ENCODE assay signal across 9 cellular contexts in genomic region chr2:10028988-10029874, GRCh38. TPM values are rescaled to one million over a fixed set of nuclear protein-coding genes. Genes with fewer than 3 reads are reported as not detected.
DNase-seq lines count a peak whose midpoint lies in the region; ATAC-seq and TF ChIP-seq lines count a peak whose summit lies in the region.
"Had no signal": no experiment of that assay in that cellular context is flagged by ENCODE, and none has a peak within 500 bp of the region (broad histone marks: within the 10 kb centered on the region; RNA-seq: fewer than 3 reads in every experiment).

No MANE protein-coding gene starts in this region.

- no peaks in the 10 kb centered on the region for H3F3A ChIP-seq in smooth muscle cell (ENCODE audit: low read depth)

- H3K27me3 ChIP-seq in smooth muscle cell (ENCODE audit: low read depth), result no peaks in the 10 kb centered on the region

- H3K9me3 ChIP-seq in smooth muscle cell (replicated peaks; ENCODE audit: low read depth), result no peaks in the 10 kb centered on the region

- intact Hi-C loops in left cardiac atrium (cut with DNase I), result no loop called here

- H3K4me1 ChIP-seq in smooth muscle cell (ENCODE audit: low read depth), result peaks cover 11% of the 10 kb centered on the region

- H2AFZ ChIP-seq in smooth muscle cell (ENCODE audit: low read depth), result peak overlapping the region; percentile 16

- no peaks in the 10 kb centered on the region for H3K79me2 ChIP-seq in smooth muscle cell (ENCODE audit: low read depth)

- H3K36me3 ChIP-seq in smooth muscle cell (ENCODE audit: low read depth), result no peaks in the 10 kb centered on the region

- H4K20me1 ChIP-seq in smooth muscle cell (ENCODE audit: low read depth), result no peaks in the 10 kb centered on the region

- peak; percentile 25 for DNase-seq in DMS 273 (lab: John Stamatoyannopoulos, UW; ENCODE audit: unreplicated experiment)
- DNase-seq in DMS 273 treated with DMSO at 0.1 percent for 48 hours (lab: John Stamatoyannopoulos, UW), result no peak
- DNase-seq in activated T-cell treated with anti-CD3 and anti-CD28 coated beads for 4 hours, result peak; percentile 29
- peak; percentile 81 for DNase-seq in left cardiac atrium
- no peak for DNase-seq in smooth muscle cell (lab: John Stamatoyannopoulos, UW; ENCODE audit: unreplicated experiment)
- DNase-seq in middle frontal gyrus (ENCODE audit: extremely low spot score, low spot score), result no peak

- H3K27me3 Mint-ChIP-seq in IgD-negative memory B cell, result peaks cover 3% of the 10 kb centered on the region

- H3K4me3 Mint-ChIP-seq in IgD-negative memory B cell, result peak overlapping the region; percentile 84 to 95 (median 92)

- ATAC-seq in left cardiac atrium (peak; percentile 54 to 89), GM18517 (IDR thresholded peaks at IDR 0.05; ENCODE audit: unreplicated experiment) (no peak)

- H3K4me1 Mint-ChIP-seq in IgD-negative memory B cell, result peaks cover 20 to 29% (median 26%) of the 10 kb centered on the region in 3 donors

- WGBS in smooth muscle cell (ENCODE audit: low lambda C conversion rate), result 50% methylated on average over 23 of the region's 26 CpGs

- H3K9ac ChIP-seq in smooth muscle cell (ENCODE audit: low read depth), result no peak overlapping the region

- no peak overlapping the region for H3K27ac ChIP-seq in smooth muscle cell (ENCODE audit: low read depth)
- H3K27ac ChIP-seq: 22Rv1 had no signal

- H3K36me3 Mint-ChIP-seq in IgD-negative memory B cell, result no peaks in the 10 kb centered on the region

- H3K9me3 Mint-ChIP-seq in IgD-negative memory B cell, result no peaks in the 10 kb centered on the region

- peak overlapping the region; percentile 93 to 96 (median 94) for H3K27ac Mint-ChIP-seq in IgD-negative memory B cell

- no peak overlapping the region for H3K4me3 ChIP-seq in smooth muscle cell

- no peak for TF ChIP-seq CTCF in smooth muscle cell (IDR thresholded peaks at IDR 0.05; ENCODE audit: borderline replicate concordance, insufficient read depth, poor library complexity, severe bottlenecking)

- no peak overlapping the region for H3K4me2 ChIP-seq in smooth muscle cell

RNA-seq across cellular contexts. Expression of gene KLF11, which starts 14.1 kb away (rescaled TPM):
- polyA plus RNA-seq in IgD-negative memory B cell (13.9 TPM), smooth muscle cell (9.9 and 11.7 TPM in 2 replicates)
- total RNA-seq in left cardiac atrium (10 to 100 TPM; 21.7 to 32.0 TPM), smooth muscle cell (12.7 and 15.3 TPM in 2 replicates)

RNA-seq across cellular contexts. Expression of gene CYS1, which starts 51.0 kb away (rescaled TPM):
- polyA plus RNA-seq in IgD-negative memory B cell (not detected), smooth muscle cell (9.9 and 11.5 TPM in 2 replicates)
- total RNA-seq in left cardiac atrium (1 to 10 TPM; 3.5 to 4.1 TPM), smooth muscle cell (2.3 and 3.9 TPM in 2 replicates)

Comparison
In these comparisons a context has a peak if more than half of its experiments do, and no peak if none do; other contexts are left out.
1. DNase-seq: peak in DMS 273 (single experiment), activated T-cell treated with anti-CD3 and anti-CD28 coated beads for 4 hours (single experiment) and left cardiac atrium (single experiment); none in DMS 273 treated with DMSO at 0.1 percent for 48 hours (single experiment), smooth muscle cell (single experiment) and middle frontal gyrus (single experiment).